1 cellular context compared by ENCODE assay signal in the genomic region with DNA sequence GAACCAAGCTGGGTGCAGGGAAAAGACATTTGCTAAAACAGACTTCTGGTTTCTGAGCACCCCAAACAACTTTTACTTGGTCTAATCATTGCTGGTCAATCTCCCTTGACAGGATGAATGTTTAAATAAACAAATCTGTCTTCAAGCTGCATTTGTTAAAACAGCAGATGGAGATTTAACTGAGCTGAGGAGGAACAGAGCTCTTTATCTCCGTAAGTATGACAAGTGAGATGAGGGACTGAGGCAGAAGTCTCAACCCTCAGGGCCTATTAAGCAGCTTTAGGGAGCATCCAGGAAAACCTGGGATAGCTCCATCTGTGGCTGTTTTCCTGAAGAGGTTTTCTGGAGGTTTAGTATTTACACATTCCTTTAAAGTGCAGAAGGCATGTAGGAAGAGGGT.
TF ChIP-seq lines count a peak whose summit lies in the region.

No MANE protein-coding gene starts in this region.

TF ChIP-seq in SK-N-SH treated with all-trans-retinoic acid at 6 μM for 48 hours, 23 proteins besides CTCF, POLR2A, EP300 and RAD21 (continued from another document):
- TF ChIP-seq SNAI2 (CRISPR knock-in tag; IDR thresholded peaks at IDR 0.05) (no peak), ZC3H10 (CRISPR knock-in tag; IDR thresholded peaks at IDR 0.05) (no peak), TCF4 (CRISPR knock-in tag; IDR thresholded peaks at IDR 0.05; ENCODE audit: borderline replicate concordance) (peak; percentile 60; the same call in 1 of the 2 replicates), PPARA (CRISPR knock-in tag; IDR thresholded peaks at IDR 0.05; ENCODE audit: borderline replicate concordance) (no peak)
- TF ChIP-seq, protein P1, sequence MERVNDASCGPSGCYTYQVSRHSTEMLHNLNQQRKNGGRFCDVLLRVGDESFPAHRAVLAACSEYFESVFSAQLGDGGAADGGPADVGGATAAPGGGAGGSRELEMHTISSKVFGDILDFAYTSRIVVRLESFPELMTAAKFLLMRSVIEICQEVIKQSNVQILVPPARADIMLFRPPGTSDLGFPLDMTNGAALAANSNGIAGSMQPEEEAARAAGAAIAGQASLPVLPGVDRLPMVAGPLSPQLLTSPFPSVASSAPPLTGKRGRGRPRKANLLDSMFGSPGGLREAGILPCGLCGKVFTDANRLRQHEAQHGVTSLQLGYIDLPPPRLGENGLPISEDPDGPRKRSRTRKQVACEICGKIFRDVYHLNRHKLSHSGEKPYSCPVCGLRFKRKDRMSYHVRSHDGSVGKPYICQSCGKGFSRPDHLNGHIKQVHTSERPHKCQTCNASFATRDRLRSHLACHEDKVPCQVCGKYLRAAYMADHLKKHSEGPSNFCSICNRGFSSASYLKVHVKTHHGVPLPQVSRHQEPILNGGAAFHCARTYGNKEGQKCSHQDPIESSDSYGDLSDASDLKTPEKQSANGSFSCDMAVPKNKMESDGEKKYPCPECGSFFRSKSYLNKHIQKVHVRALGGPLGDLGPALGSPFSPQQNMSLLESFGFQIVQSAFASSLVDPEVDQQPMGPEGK (CRISPR knock-in tag; IDR thresholded peaks at IDR 0.05; ENCODE audit: borderline replicate concordance) = no peak
- TF ChIP-seq, protein P2, sequence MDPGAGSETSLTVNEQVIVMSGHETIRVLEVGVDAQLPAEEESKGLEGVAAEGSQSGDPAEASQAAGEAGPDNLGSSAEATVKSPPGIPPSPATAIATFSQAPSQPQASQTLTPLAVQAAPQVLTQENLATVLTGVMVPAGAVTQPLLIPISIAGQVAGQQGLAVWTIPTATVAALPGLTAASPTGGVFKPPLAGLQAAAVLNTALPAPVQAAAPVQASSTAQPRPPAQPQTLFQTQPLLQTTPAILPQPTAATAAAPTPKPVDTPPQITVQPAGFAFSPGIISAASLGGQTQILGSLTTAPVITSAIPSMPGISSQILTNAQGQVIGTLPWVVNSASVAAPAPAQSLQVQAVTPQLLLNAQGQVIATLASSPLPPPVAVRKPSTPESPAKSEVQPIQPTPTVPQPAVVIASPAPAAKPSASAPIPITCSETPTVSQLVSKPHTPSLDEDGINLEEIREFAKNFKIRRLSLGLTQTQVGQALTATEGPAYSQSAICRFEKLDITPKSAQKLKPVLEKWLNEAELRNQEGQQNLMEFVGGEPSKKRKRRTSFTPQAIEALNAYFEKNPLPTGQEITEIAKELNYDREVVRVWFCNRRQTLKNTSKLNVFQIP (CRISPR knock-in tag; IDR thresholded peaks at IDR 0.05; ENCODE audit: borderline replicate concordance, low read depth) = no peak
- TF ChIP-seq, protein P3, sequence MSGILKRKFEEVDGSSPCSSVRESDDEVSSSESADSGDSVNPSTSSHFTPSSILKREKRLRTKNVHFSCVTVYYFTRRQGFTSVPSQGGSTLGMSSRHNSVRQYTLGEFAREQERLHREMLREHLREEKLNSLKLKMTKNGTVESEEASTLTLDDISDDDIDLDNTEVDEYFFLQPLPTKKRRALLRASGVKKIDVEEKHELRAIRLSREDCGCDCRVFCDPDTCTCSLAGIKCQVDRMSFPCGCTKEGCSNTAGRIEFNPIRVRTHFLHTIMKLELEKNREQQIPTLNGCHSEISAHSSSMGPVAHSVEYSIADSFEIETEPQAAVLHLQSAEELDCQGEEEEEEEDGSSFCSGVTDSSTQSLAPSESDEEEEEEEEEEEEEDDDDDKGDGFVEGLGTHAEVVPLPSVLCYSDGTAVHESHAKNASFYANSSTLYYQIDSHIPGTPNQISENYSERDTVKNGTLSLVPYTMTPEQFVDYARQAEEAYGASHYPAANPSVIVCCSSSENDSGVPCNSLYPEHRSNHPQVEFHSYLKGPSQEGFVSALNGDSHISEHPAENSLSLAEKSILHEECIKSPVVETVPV (CRISPR knock-in tag; IDR thresholded peaks at IDR 0.05) = no peak
- TF ChIP-seq, protein P4, sequence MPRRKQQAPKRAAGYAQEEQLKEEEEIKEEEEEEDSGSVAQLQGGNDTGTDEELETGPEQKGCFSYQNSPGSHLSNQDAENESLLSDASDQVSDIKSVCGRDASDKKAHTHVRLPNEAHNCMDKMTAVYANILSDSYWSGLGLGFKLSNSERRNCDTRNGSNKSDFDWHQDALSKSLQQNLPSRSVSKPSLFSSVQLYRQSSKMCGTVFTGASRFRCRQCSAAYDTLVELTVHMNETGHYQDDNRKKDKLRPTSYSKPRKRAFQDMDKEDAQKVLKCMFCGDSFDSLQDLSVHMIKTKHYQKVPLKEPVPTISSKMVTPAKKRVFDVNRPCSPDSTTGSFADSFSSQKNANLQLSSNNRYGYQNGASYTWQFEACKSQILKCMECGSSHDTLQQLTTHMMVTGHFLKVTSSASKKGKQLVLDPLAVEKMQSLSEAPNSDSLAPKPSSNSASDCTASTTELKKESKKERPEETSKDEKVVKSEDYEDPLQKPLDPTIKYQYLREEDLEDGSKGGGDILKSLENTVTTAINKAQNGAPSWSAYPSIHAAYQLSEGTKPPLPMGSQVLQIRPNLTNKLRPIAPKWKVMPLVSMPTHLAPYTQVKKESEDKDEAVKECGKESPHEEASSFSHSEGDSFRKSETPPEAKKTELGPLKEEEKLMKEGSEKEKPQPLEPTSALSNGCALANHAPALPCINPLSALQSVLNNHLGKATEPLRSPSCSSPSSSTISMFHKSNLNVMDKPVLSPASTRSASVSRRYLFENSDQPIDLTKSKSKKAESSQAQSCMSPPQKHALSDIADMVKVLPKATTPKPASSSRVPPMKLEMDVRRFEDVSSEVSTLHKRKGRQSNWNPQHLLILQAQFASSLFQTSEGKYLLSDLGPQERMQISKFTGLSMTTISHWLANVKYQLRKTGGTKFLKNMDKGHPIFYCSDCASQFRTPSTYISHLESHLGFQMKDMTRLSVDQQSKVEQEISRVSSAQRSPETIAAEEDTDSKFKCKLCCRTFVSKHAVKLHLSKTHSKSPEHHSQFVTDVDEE (CRISPR knock-in tag; IDR thresholded peaks at IDR 0.05) = 0 out of 2 replicates have a peak, but pooled peaks have one; percentile 66
